ENCODE assay signal across 14 cellular contexts in the genomic region with DNA sequence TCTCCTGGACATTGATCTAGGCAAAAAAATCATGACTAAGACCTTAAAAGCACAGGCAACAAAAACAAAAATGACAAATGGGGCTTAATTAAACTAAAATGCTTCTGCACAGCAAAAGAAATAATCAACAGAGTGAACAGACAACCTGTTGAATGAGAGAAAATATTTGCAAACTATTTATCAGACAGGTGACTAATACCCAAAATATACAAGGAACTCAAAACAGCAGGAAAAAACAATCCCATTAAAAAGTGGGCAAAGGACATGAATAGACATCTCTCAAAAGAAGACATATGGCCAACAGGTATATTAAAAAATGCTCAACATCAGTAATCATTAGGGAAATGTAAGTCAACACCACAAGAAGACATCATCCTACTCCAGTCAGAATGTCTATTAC.
A peak's percentile ranks its signal among the peaks of the same experiment; 100 is the strongest.
DNase-seq lines count a peak whose midpoint lies in the region; ATAC-seq, FAIRE-seq and TF ChIP-seq lines count a peak whose summit lies in the region.
"Had no signal": no experiment of that assay in that cellular context is flagged by ENCODE, and none has a peak within 500 bp of the region (broad histone marks: within the 10 kb centered on the region; RNA-seq: fewer than 3 reads in every experiment).

No MANE protein-coding gene starts in this region.

- no peaks in the 10 kb centered on the region for H3K79me2 ChIP-seq in keratinocyte (ENCODE audit: control insufficient read depth, insufficient read depth, low read length)

- H3K4me3 ChIP-seq in HEK293 (ENCODE audit: low read depth, low read length), result no peak overlapping the region
- no peak overlapping the region for H3K4me3 ChIP-seq in bronchial epithelial cell (ENCODE audit: low read depth, low read length)
- no peak overlapping the region for H3K4me3 ChIP-seq in keratinocyte (ENCODE audit: control insufficient read depth in 2 of 3, extremely low read depth in 1 of 3, insufficient read depth in 2 of 3, low read depth in 1 of 3, low read length in 3 of 3)
- no peak overlapping the region for H3K4me3 ChIP-seq in lower lobe of right lung
- H3K4me3 ChIP-seq: BLaER1 treated with 17β-estradiol and CSF1 and Interleukin-3, amounts not matched to agents 10 nM and 100 nM had no signal

- dilution Hi-C loops in keratinocyte (cut with MboI; ENCODE audit: extremely low pct_ligation_motif_present, low sequenced_read_pairs), result no loop called here

- no peak for TF ChIP-seq CTCF in HEK293 (tag by site-specific recombination; IDR thresholded peaks at IDR 0.05)
- TF ChIP-seq CTCF in bronchial epithelial cell (IDR thresholded peaks at IDR 0.05; ENCODE audit: insufficient read depth, low read length, severe bottlenecking), result no peak
- TF ChIP-seq CTCF in keratinocyte (optimal IDR thresholded peaks at IDR 0.05 in 1 of 3, IDR thresholded peaks at IDR 0.05 in 1 of 3, conservative IDR thresholded peaks at IDR 0.05 in 1 of 3; ENCODE audit: extremely low read depth in 1 of 3, insufficient read depth in 2 of 3, low read length in 3 of 3), result no peak
- TF ChIP-seq CTCF in CD4-positive, alpha-beta T cell (IDR thresholded peaks at IDR 0.05), result no peak
- no peak for TF ChIP-seq CTCF in lower lobe of right lung (IDR thresholded peaks at IDR 0.05)

- no peaks in the 10 kb centered on the region for H3K9me1 ChIP-seq in keratinocyte (ENCODE audit: control insufficient read depth, extremely low read depth, insufficient read depth, low read length)

- no peaks in the 10 kb centered on the region for H3K36me3 Mint-ChIP-seq in CD4-positive, alpha-beta T cell (ENCODE audit: low read depth)
- H3K36me3 Mint-ChIP-seq: CD4-positive, CD25-positive, alpha-beta regulatory T cell had no signal

- no peaks in the 10 kb centered on the region for H4K20me1 ChIP-seq in keratinocyte (ENCODE audit: control insufficient read depth, extremely low read depth, insufficient read depth, low read length)
- H4K20me1 ChIP-seq: BLaER1 treated with 17β-estradiol and CSF1 and Interleukin-3, amounts not matched to agents 10 nM and 100 nM had no signal

- H3K27me3 Mint-ChIP-seq in CD4-positive, alpha-beta T cell, result no peaks in the 10 kb centered on the region
- H3K27me3 Mint-ChIP-seq: CD4-positive, CD25-positive, alpha-beta regulatory T cell had no signal

- H3K9ac ChIP-seq in keratinocyte (ENCODE audit: control insufficient read depth, extremely low read depth, insufficient read depth, low read length), result no peak overlapping the region
- H3K9ac ChIP-seq: BLaER1 treated with 17β-estradiol and CSF1 and Interleukin-3, amounts not matched to agents 10 nM and 100 nM had no signal

- DNase-seq in NCI-H2171 (lab: John Stamatoyannopoulos, UW) (peak; percentile 16), bronchial epithelial cell (ENCODE audit: low read depth) (peak; percentile 46), keratinocyte (ENCODE audit: low read depth, low spot score) (peak; percentile 13), lower lobe of right lung (no peak), NCI-H2196 (lab: John Stamatoyannopoulos, UW; ENCODE audit: unreplicated experiment) (no peak)
- no peak for DNase-seq in CD4-positive, alpha-beta T cell
- DNase-seq: ACHN; Calu3; CD4-positive, CD25-positive, alpha-beta regulatory T cell; DMS 273 treated with DMSO at 0.1 percent for 48 hours had no signal

- H3K27ac ChIP-seq in HEK293 (ENCODE audit: extremely low read depth, low read depth, low read length) (no peak overlapping the region), keratinocyte (ENCODE audit: control insufficient read depth, insufficient read depth, low read length) (no peak overlapping the region), lower lobe of right lung (no peak overlapping the region)
- no peak overlapping the region for H3K27ac ChIP-seq in CD4-positive, alpha-beta T cell (ENCODE audit: low read depth, low read length)
- H3K27ac ChIP-seq: BLaER1 treated with 17β-estradiol and CSF1 and Interleukin-3, amounts not matched to agents 10 nM and 100 nM had no signal

- FAIRE-seq in bronchial epithelial cell (lab: Jason Lieb, UNC) (no peak), keratinocyte (lab: Jason Lieb, UNC) (peak; percentile 74)
- FAIRE-seq: H54 had no signal

- H3K4me2 ChIP-seq in keratinocyte (ENCODE audit: control insufficient read depth, extremely low read depth, insufficient read depth, low read depth, low read length), result no peak overlapping the region
- H3K4me2 ChIP-seq: BLaER1 treated with 17β-estradiol and CSF1 and Interleukin-3, amounts not matched to agents 10 nM and 100 nM had no signal

- H3K27ac Mint-ChIP-seq in CD4-positive, alpha-beta T cell, result no peak overlapping the region
- H3K27ac Mint-ChIP-seq: CD4-positive, CD25-positive, alpha-beta regulatory T cell had no signal

- no peaks in the 10 kb centered on the region for H3K36me3 ChIP-seq in HEK293 (ENCODE audit: control insufficient read depth in 2 of 2, insufficient read depth in 1 of 2, low read length in 2 of 2)
- H3K36me3 ChIP-seq in bronchial epithelial cell (ENCODE audit: control insufficient read depth, insufficient read depth, low read length), result no peaks in the 10 kb centered on the region
- H3K36me3 ChIP-seq in keratinocyte (ENCODE audit: control insufficient read depth in 2 of 2, extremely low read depth in 1 of 2, insufficient read depth in 2 of 2, low read length in 2 of 2), result no peaks in the 10 kb centered on the region
- no peaks in the 10 kb centered on the region for H3K36me3 ChIP-seq in lower lobe of right lung
- H3K36me3 ChIP-seq: BLaER1 treated with 17β-estradiol and CSF1 and Interleukin-3, amounts not matched to agents 10 nM and 100 nM had no signal

- intact Hi-C loops in CD4-positive, alpha-beta T cell (cut with DNase I, micrococcal nuclease), result no loop called here
- intact Hi-C loops in lower lobe of right lung (cut with DNase I), result no loop called here

- CTCF ChIA-PET in HEK293 (lab: Yijun Ruan, JAX), result no interaction called here
- CTCF ChIA-PET in CD4-positive, alpha-beta T cell (lab: Charles Lee), result no interaction called here

- no peaks in the 10 kb centered on the region for H3K4me1 ChIP-seq in HEK293 (ENCODE audit: control insufficient read depth, insufficient read depth, low read length)
- H3K4me1 ChIP-seq in keratinocyte (ENCODE audit: control insufficient read depth, extremely low read depth, insufficient read depth, low read length), result peaks cover 10% of the 10 kb centered on the region
- H3K4me1 ChIP-seq in lower lobe of right lung, result no peaks in the 10 kb centered on the region
- H3K4me1 ChIP-seq: BLaER1 treated with 17β-estradiol and CSF1 and Interleukin-3, amounts not matched to agents 10 nM and 100 nM had no signal

- H2AFZ ChIP-seq in keratinocyte (ENCODE audit: control insufficient read depth, low read length), result no peak overlapping the region

- ATAC-seq in CD4-positive, alpha-beta T cell (ENCODE audit: poor library complexity), result no peak
- ATAC-seq in lower lobe of right lung, result no peak
- ATAC-seq: HCT116 had no signal

- H3K9me3 Mint-ChIP-seq in CD4-positive, alpha-beta T cell, result peaks cover 19% of the 10 kb centered on the region

- H3K9me3 ChIP-seq in HEK293 (ENCODE audit: control insufficient read depth, insufficient read depth, low read depth, low read length), result no peaks in the 10 kb centered on the region; the same call in 1 of the 2 replicates
- H3K9me3 ChIP-seq in keratinocyte (ENCODE audit: control insufficient read depth, low read depth, low read length), result no peaks in the 10 kb centered on the region
- H3K9me3 ChIP-seq in CD4-positive, alpha-beta T cell (ENCODE audit: control insufficient read depth, low read length), result peaks cover 6% of the 10 kb centered on the region
- peaks cover 10% of the 10 kb centered on the region for H3K9me3 ChIP-seq in lower lobe of right lung

- H3K27me3 ChIP-seq in bronchial epithelial cell (ENCODE audit: control insufficient read depth, insufficient read depth, low read length), result no peaks in the 10 kb centered on the region
- H3K27me3 ChIP-seq in keratinocyte (ENCODE audit: control insufficient read depth, extremely low read depth, insufficient read depth, low read length), result no peaks in the 10 kb centered on the region
- no peaks in the 10 kb centered on the region for H3K27me3 ChIP-seq in CD4-positive, alpha-beta T cell (ENCODE audit: control insufficient read depth, insufficient read depth, low read length)
- no peaks in the 10 kb centered on the region for H3K27me3 ChIP-seq in lower lobe of right lung (ENCODE audit: low read depth)
- H3K27me3 ChIP-seq: BLaER1 treated with 17β-estradiol and CSF1 and Interleukin-3, amounts not matched to agents 10 nM and 100 nM had no signal

- H3K4me1 Mint-ChIP-seq in CD4-positive, alpha-beta T cell (ENCODE audit: low read depth), result no peaks in the 10 kb centered on the region
- H3K4me1 Mint-ChIP-seq: CD4-positive, CD25-positive, alpha-beta regulatory T cell had no signal

- POLR2A ChIA-PET in HEK293 (lab: Yijun Ruan, JAX), result no interaction called here
- POLR2A ChIA-PET in CD4-positive, alpha-beta T cell (lab: Charles Lee), result no interaction called here

- no peak overlapping the region for H3K4me3 Mint-ChIP-seq in CD4-positive, alpha-beta T cell
- H3K4me3 Mint-ChIP-seq: CD4-positive, CD25-positive, alpha-beta regulatory T cell had no signal

TF ChIP-seq in HEK293, 187 proteins besides CTCF, POLR2A, EP300 and RAD21 (continues in another document):
- no peak for TF ChIP-seq ZNF138 (tag by site-specific recombination; IDR thresholded peaks at IDR 0.05; ENCODE audit: borderline replicate concordance)
- TF ChIP-seq SCRT1 (tag by site-specific recombination; IDR thresholded peaks at IDR 0.05; ENCODE audit: borderline replicate concordance), result 0 out of 2 replicates have a peak, but pooled peaks have one; percentile 49
- TF ChIP-seq ZNF513 (tag by site-specific recombination; IDR thresholded peaks at IDR 0.05), result no peak
- TF ChIP-seq ZNF175 (tag by site-specific recombination; IDR thresholded peaks at IDR 0.05), result no peak
- no peak for TF ChIP-seq ZNF521 (tag by site-specific recombination; IDR thresholded peaks at IDR 0.05)
- no peak for TF ChIP-seq ZNF629 (tag by site-specific recombination; IDR thresholded peaks at IDR 0.05)
- TF ChIP-seq BCL11A (tag by site-specific recombination; IDR thresholded peaks at IDR 0.05; ENCODE audit: low read depth), result no peak
- no peak for TF ChIP-seq ZNF580 (tag by site-specific recombination; IDR thresholded peaks at IDR 0.05)

Comparison
In these comparisons a context has a peak if more than half of its experiments do, and no peak if none do; other contexts are left out.
1. DNase-seq: peak in NCI-H2171 (single experiment), bronchial epithelial cell (single experiment) and keratinocyte (single experiment); none in CD4-positive, alpha-beta T cell (0 of 10), lower lobe of right lung (single experiment) and NCI-H2196 (single experiment).